10 cellular contexts compared by ENCODE assay signal in the genomic region with DNA sequence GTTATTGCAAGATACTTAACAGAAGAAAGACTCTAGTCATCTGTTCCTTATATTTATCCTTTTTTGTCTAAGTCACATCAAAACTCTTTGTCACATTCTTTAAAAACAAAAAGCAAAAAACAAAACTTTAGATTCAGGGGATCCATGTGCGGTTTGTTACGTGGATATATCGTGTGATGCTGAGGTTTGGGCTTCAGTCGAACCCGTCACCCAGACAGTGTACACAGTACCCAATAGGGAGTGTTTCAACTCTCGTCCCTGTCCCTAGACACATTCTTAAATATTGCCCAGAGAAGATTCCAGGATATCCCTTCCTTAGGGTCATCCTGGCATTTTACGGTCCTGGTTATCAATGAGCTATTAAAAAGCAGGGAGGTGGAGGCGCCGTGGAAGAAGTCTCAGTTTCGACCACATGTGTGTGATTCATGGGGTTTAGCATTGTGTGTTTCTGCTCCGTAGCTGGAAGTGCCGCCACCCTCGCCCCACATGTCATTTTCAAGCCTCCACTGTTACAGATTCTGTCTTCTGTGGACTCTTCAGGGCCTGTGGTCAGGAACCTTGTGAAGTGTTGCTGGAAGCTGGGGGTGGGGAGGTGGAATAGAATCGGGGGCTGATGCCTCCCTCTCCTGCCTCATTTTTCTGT. TPM values are rescaled to one million over a fixed set of nuclear protein-coding genes. Genes with fewer than 3 reads are reported as not detected.
DNase-seq lines count a peak whose midpoint lies in the region; ATAC-seq and TF ChIP-seq lines count a peak whose summit lies in the region.
"Had no signal": no experiment of that assay in that cellular context is flagged by ENCODE, and none has a peak within 500 bp of the region (broad histone marks: within the 10 kb centered on the region; RNA-seq: fewer than 3 reads in every experiment).

No MANE protein-coding gene starts in this region.

- H3K36me3 ChIP-seq in GM23338 (ENCODE audit: insufficient read depth) (peaks cover 81% of the 10 kb centered on the region), rectal smooth muscle tissue (ENCODE audit: control insufficient read depth, insufficient read depth, low read length) (peaks cover 33% of the 10 kb centered on the region)

- peak overlapping the region; percentile 42 for H3K9ac ChIP-seq in rectal smooth muscle tissue (ENCODE audit: low read length)

- H2AFZ ChIP-seq in GM23338 = no peak overlapping the region

- H3K79me2 ChIP-seq in GM23338 (replicated peaks; ENCODE audit: insufficient read depth) = peaks cover 92% of the 10 kb centered on the region

- no peak overlapping the region for H3K4me2 ChIP-seq in GM23338

- peaks cover 70% of the 10 kb centered on the region for H4K20me1 ChIP-seq in GM23338 (replicated peaks; ENCODE audit: insufficient read depth)

- no peaks in the 10 kb centered on the region for H3K27me3 ChIP-seq in GM23338 (ENCODE audit: insufficient read depth)
- no peaks in the 10 kb centered on the region for H3K27me3 ChIP-seq in rectal smooth muscle tissue (ENCODE audit: control insufficient read depth, insufficient read depth, low read length)

- H3K27ac Mint-ChIP-seq in GM23338 = 0 out of 2 replicates have a peak overlapping the region, but pooled peaks have one; percentile 15
- peak overlapping the region; percentile 83 for H3K27ac Mint-ChIP-seq in activated CD4-positive, alpha-beta memory T cell treated with anti-CD3 and anti-CD28 coated beads, Interleukin-2, amount 10 ng/mL, durations not matched to agents 7 days and 5 days
- peak overlapping the region; percentile 88 to 90 for H3K27ac Mint-ChIP-seq in effector memory CD8-positive, alpha-beta T cell

- CTCF ChIA-PET in activated CD4-positive, alpha-beta memory T cell treated with anti-CD3 and anti-CD28 coated beads, Interleukin-2, amount 10 ng/mL, durations not matched to agents 7 days and 5 days (lab: Charles Lee) = interaction anchor here (0.6 to 1.4 kb wide), 5 partner anchors 10 to 408 kb away, joined by 3 to 6 read pairs (median 4); no protein-coding TSS in a partner anchor

- H3K27me3 Mint-ChIP-seq in GM23338 (ENCODE audit: insufficient read depth, low read depth, poor library complexity) = peaks cover 14% of the 10 kb centered on the region
- H3K27me3 Mint-ChIP-seq in activated CD4-positive, alpha-beta memory T cell treated with anti-CD3 and anti-CD28 coated beads, Interleukin-2, amount 10 ng/mL, durations not matched to agents 7 days and 5 days = no peaks in the 10 kb centered on the region
- H3K27me3 Mint-ChIP-seq in effector memory CD8-positive, alpha-beta T cell = no peaks in the 10 kb centered on the region

- ATAC-seq in GM23338 = no peak
- ATAC-seq in effector memory CD8-positive, alpha-beta T cell (replicated peaks) = peak; percentile 74
- no peak for ATAC-seq in HG03039 (IDR thresholded peaks at IDR 0.05; ENCODE audit: unreplicated experiment)
- ATAC-seq: K562 had no signal

- H3K4me1 ChIP-seq in GM23338 (ENCODE audit: insufficient read depth) = peaks cover 4% of the 10 kb centered on the region
- peaks cover 42% of the 10 kb centered on the region for H3K4me1 ChIP-seq in rectal smooth muscle tissue (ENCODE audit: control insufficient read depth, insufficient read depth, low read length)

- peaks cover 47% of the 10 kb centered on the region for H3K4me1 Mint-ChIP-seq in GM23338
- peaks cover 74% of the 10 kb centered on the region for H3K4me1 Mint-ChIP-seq in activated CD4-positive, alpha-beta memory T cell treated with anti-CD3 and anti-CD28 coated beads, Interleukin-2, amount 10 ng/mL, durations not matched to agents 7 days and 5 days
- peaks cover 51 to 58% of the 10 kb centered on the region in 2 donors for H3K4me1 Mint-ChIP-seq in effector memory CD8-positive, alpha-beta T cell (ENCODE audit: low read depth in 2 of 2)

- DNase-seq in GM23338 (ENCODE audit: low spot score) = no peak
- DNase-seq in activated CD4-positive, alpha-beta memory T cell treated with anti-CD3 and anti-CD28 coated beads, Interleukin-2, amount 10 ng/mL, durations not matched to agents 7 days and 5 days = peak; percentile 61
- DNase-seq in effector memory CD8-positive, alpha-beta T cell = no peak
- no peak for DNase-seq in occipital lobe (lab: John Stamatoyannopoulos, UW)
- DNase-seq in NCI-H748 treated with DMSO at 0.1 percent for 48 hours (lab: John Stamatoyannopoulos, UW) = no peak
- DNase-seq in islet precursor cell = no peak
- DNase-seq: NCI-H226 had no signal

- no peak overlapping the region; the same call in 2 of the 3 replicates for H3K4me3 Mint-ChIP-seq in GM23338
- peak overlapping the region; percentile 46 for H3K4me3 Mint-ChIP-seq in activated CD4-positive, alpha-beta memory T cell treated with anti-CD3 and anti-CD28 coated beads, Interleukin-2, amount 10 ng/mL, durations not matched to agents 7 days and 5 days
- peak overlapping the region; percentile 61 to 62 for H3K4me3 Mint-ChIP-seq in effector memory CD8-positive, alpha-beta T cell

- H3K9me3 Mint-ChIP-seq in GM23338 = no peaks in the 10 kb centered on the region
- H3K9me3 Mint-ChIP-seq in activated CD4-positive, alpha-beta memory T cell treated with anti-CD3 and anti-CD28 coated beads, Interleukin-2, amount 10 ng/mL, durations not matched to agents 7 days and 5 days = no peaks in the 10 kb centered on the region
- no peaks in the 10 kb centered on the region for H3K9me3 Mint-ChIP-seq in effector memory CD8-positive, alpha-beta T cell

- POLR2A ChIA-PET in activated CD4-positive, alpha-beta memory T cell treated with anti-CD3 and anti-CD28 coated beads, Interleukin-2, amount 10 ng/mL, durations not matched to agents 7 days and 5 days (lab: Charles Lee) = interaction anchor here (0.7 to 5.6 kb wide), 12 partner anchors 8 to 186 kb away, joined by 3 to 43 read pairs (median 5); partner anchors contain the start of genes CCND2 and TIGAR

- 0 out of 2 replicates have a peak overlapping the region, but pooled peaks have one; percentile 72 for H3K27ac ChIP-seq in GM23338 (ENCODE audit: low read depth)
- H3K27ac ChIP-seq in rectal smooth muscle tissue (ENCODE audit: low read depth, low read length) = peak overlapping the region; percentile 68

- H3K9me2 ChIP-seq in GM23338 (ENCODE audit: insufficient read depth) = no peaks in the 10 kb centered on the region

- H3K4me3 ChIP-seq in GM23338 = no peak overlapping the region
- no peak overlapping the region for H3K4me3 ChIP-seq in rectal smooth muscle tissue (ENCODE audit: low read length)
- H3K4me3 ChIP-seq: K562 had no signal

- no peak for TF ChIP-seq CTCF in GM23338 (conservative IDR thresholded peaks at IDR 0.05; ENCODE audit: low read depth in 2 of 2)

- peaks cover 25% of the 10 kb centered on the region; the same call in 1 of the 2 replicates for H3F3A ChIP-seq in GM23338 (replicated peaks; ENCODE audit: low read depth)

- peaks cover 99% of the 10 kb centered on the region for H3K36me3 Mint-ChIP-seq in GM23338 (ENCODE audit: low read depth)
- H3K36me3 Mint-ChIP-seq in activated CD4-positive, alpha-beta memory T cell treated with anti-CD3 and anti-CD28 coated beads, Interleukin-2, amount 10 ng/mL, durations not matched to agents 7 days and 5 days (ENCODE audit: low read depth) = peaks cover 94% of the 10 kb centered on the region
- H3K36me3 Mint-ChIP-seq in effector memory CD8-positive, alpha-beta T cell (ENCODE audit: insufficient read depth) = peaks cover 94% of the 10 kb centered on the region

TF ChIP-seq in GM23338, 12 proteins besides CTCF, POLR2A, EP300 and RAD21 (continues in another document):
- no peak for TF ChIP-seq POLR2AphosphoS5 (IDR thresholded peaks at IDR 0.05; ENCODE audit: low read depth)
- TF ChIP-seq JUNB (IDR thresholded peaks at IDR 0.05; ENCODE audit: unreplicated experiment) = no peak
- no peak for TF ChIP-seq NANOG (IDR thresholded peaks at IDR 0.05; ENCODE audit: borderline replicate concordance)
- TF ChIP-seq, protein P1, sequence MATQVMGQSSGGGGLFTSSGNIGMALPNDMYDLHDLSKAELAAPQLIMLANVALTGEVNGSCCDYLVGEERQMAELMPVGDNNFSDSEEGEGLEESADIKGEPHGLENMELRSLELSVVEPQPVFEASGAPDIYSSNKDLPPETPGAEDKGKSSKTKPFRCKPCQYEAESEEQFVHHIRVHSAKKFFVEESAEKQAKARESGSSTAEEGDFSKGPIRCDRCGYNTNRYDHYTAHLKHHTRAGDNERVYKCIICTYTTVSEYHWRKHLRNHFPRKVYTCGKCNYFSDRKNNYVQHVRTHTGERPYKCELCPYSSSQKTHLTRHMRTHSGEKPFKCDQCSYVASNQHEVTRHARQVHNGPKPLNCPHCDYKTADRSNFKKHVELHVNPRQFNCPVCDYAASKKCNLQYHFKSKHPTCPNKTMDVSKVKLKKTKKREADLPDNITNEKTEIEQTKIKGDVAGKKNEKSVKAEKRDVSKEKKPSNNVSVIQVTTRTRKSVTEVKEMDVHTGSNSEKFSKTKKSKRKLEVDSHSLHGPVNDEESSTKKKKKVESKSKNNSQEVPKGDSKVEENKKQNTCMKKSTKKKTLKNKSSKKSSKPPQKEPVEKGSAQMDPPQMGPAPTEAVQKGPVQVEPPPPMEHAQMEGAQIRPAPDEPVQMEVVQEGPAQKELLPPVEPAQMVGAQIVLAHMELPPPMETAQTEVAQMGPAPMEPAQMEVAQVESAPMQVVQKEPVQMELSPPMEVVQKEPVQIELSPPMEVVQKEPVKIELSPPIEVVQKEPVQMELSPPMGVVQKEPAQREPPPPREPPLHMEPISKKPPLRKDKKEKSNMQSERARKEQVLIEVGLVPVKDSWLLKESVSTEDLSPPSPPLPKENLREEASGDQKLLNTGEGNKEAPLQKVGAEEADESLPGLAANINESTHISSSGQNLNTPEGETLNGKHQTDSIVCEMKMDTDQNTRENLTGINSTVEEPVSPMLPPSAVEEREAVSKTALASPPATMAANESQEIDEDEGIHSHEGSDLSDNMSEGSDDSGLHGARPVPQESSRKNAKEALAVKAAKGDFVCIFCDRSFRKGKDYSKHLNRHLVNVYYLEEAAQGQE (IDR thresholded peaks at IDR 0.05; ENCODE audit: unreplicated experiment) = no peak
- TF ChIP-seq EZH2phosphoT487 (IDR thresholded peaks at IDR 0.05; ENCODE audit: unreplicated experiment) = no peak
- TF ChIP-seq CREB1 (CRISPR knock-in tag; IDR thresholded peaks at IDR 0.05; ENCODE audit: low read depth) = no peak
- TF ChIP-seq ZNF331 (CRISPR knock-in tag; IDR thresholded peaks at IDR 0.05; ENCODE audit: low read depth) = no peak
- TF ChIP-seq EZH2 (IDR thresholded peaks at IDR 0.05; ENCODE audit: low read depth, unreplicated experiment) = no peak

RNA-seq across cellular contexts. Expression of gene CCND2, which starts 19.9 kb away (rescaled TPM):
- 208 and 224 TPM in 2 replicates for total RNA-seq in GM23338 (2014; rRNA removed; shearing (Covaris generic))
- polyA plus RNA-seq in GM23338 (2016; fragmentation: Nextera tagmentation; extraction: Ambion mirVana) = 70.1 and 75.6 TPM in 2 replicates
- 100 to 1,000 TPM; 389 to 401 TPM for total RNA-seq in activated CD4-positive, alpha-beta memory T cell treated with anti-CD3 and anti-CD28 coated beads, Interleukin-2, amount 10 ng/mL, durations not matched to agents 7 days and 5 days
- 300 TPM for total RNA-seq in occipital lobe

RNA-seq across cellular contexts. Expression of gene TIGAR, which starts 27.6 kb away (rescaled TPM):
- total RNA-seq in GM23338 (2014; rRNA removed; shearing (Covaris generic)) = 10.4 and 17.0 TPM in 2 replicates
- 9.3 and 13.3 TPM in 2 replicates for polyA plus RNA-seq in GM23338 (2016; fragmentation: Nextera tagmentation; extraction: Ambion mirVana)
- total RNA-seq in activated CD4-positive, alpha-beta memory T cell treated with anti-CD3 and anti-CD28 coated beads, Interleukin-2, amount 10 ng/mL, durations not matched to agents 7 days and 5 days = 10 to 100 TPM; 11.8 to 12.8 TPM
- total RNA-seq in occipital lobe = 4.7 TPM

Comparison
In these comparisons a context has a peak if more than half of its experiments do, and no peak if none do; other contexts are left out.
1. H3K27ac Mint-ChIP-seq: peak in every context shown above with its lines; median percentile 89 in effector memory CD8-positive, alpha-beta T cell; 83 in activated CD4-positive, alpha-beta memory T cell treated with anti-CD3 and anti-CD28 coated beads, Interleukin-2, amount 10 ng/mL, durations not matched to agents 7 days and 5 days; 15 in GM23338.